Comparison of ENCODE assay signal across 8 cellular contexts in the genomic region with DNA sequence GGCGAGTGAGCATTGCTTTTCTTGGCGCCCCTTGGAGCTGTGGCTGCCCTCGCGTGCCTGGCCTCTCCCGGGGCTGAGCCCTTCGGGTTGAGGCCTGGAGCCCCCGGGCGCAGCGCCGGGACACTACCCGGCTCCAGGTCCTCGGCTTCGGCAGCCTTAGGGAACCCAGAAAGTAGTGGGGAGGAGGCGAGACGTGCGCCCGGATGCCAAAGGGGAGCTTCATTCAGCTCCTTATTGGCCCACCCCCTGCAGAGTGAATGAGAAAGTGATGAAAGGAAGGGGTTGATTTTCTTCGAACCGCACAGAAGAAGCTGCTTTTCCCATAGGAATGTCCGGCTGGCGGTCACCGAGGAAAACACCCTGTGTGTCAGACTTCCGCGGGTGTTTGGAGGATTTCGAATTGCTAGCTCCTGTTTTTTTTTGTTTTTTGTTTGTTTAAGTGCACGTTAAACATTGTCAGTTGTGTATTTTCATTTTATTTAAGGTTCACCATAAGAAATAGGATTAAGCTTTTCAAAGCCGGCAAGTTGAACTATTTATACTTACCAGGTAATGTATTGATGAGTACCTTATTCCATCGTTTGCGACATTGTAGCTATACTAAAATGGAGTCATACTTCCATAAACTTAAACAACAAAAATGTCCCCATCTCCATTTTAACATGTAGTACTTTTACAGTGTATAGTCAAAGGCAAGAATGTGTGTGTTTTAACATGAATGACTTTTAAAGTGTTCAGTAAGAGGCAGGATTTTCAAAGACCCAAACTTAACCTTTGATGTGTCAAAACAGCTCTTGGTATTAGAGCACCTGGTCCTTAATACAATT. TPM values are rescaled to one million over a fixed set of nuclear protein-coding genes. Genes with fewer than 3 reads are reported as not detected.
DNase-seq lines count a peak whose midpoint lies in the region; ATAC-seq, FAIRE-seq and TF ChIP-seq lines count a peak whose summit lies in the region.

No MANE protein-coding gene starts in this region.

- TF ChIP-seq CTCF in NB4 (IDR thresholded peaks at IDR 0.05; ENCODE audit: low read depth, low read length): no peak
- TF ChIP-seq CTCF in glutamatergic neuron (IDR thresholded peaks at IDR 0.05; ENCODE audit: partially characterized antibody, unreplicated experiment): no peak
- no peak for TF ChIP-seq CTCF in pancreas (IDR thresholded peaks at IDR 0.05)

- peak overlapping the region; percentile 100 for H3K27ac Mint-ChIP-seq in activated CD4-positive, alpha-beta T cell treated with anti-CD3 and anti-CD28 coated beads, Interleukin-2, amount 10 ng/mL, durations not matched to agents 7 days and 5 days
- H3K27ac Mint-ChIP-seq in activated naive CD4-positive, alpha-beta T cell treated with anti-CD3 and anti-CD28 coated beads, Interleukin-2, amount 10 ng/mL, durations not matched to agents 7 days and 5 days: peak overlapping the region; percentile 99
- H3K27ac Mint-ChIP-seq in glutamatergic neuron (ENCODE audit: unreplicated experiment): peak overlapping the region; percentile 100

- H3K36me3 Mint-ChIP-seq in activated CD4-positive, alpha-beta T cell treated with anti-CD3 and anti-CD28 coated beads, Interleukin-2, amount 10 ng/mL, durations not matched to agents 7 days and 5 days (ENCODE audit: low read depth): peaks cover 35% of the 10 kb centered on the region
- peaks cover 39% of the 10 kb centered on the region for H3K36me3 Mint-ChIP-seq in activated naive CD4-positive, alpha-beta T cell treated with anti-CD3 and anti-CD28 coated beads, Interleukin-2, amount 10 ng/mL, durations not matched to agents 7 days and 5 days
- H3K36me3 Mint-ChIP-seq in glutamatergic neuron (ENCODE audit: unreplicated experiment): peaks cover 9% of the 10 kb centered on the region

- no peak for FAIRE-seq in pancreas (lab: Jason Lieb, UNC)

- H3K4me3 Mint-ChIP-seq in activated CD4-positive, alpha-beta T cell treated with anti-CD3 and anti-CD28 coated beads, Interleukin-2, amount 10 ng/mL, durations not matched to agents 7 days and 5 days: peak overlapping the region; percentile 95
- peak overlapping the region; percentile 83 for H3K4me3 Mint-ChIP-seq in activated naive CD4-positive, alpha-beta T cell treated with anti-CD3 and anti-CD28 coated beads, Interleukin-2, amount 10 ng/mL, durations not matched to agents 7 days and 5 days
- peak overlapping the region; percentile 96 for H3K4me3 Mint-ChIP-seq in glutamatergic neuron (ENCODE audit: unreplicated experiment)

- H3K27me3 ChIP-seq in pancreas: no peaks in the 10 kb centered on the region

- peak; percentile 17 for ATAC-seq in HG02571 (IDR thresholded peaks at IDR 0.05; ENCODE audit: unreplicated experiment)
- ATAC-seq in pancreas: peak; percentile 18 to 40 (median 32)

- H3K4me1 Mint-ChIP-seq in activated CD4-positive, alpha-beta T cell treated with anti-CD3 and anti-CD28 coated beads, Interleukin-2, amount 10 ng/mL, durations not matched to agents 7 days and 5 days: peaks cover 38% of the 10 kb centered on the region
- H3K4me1 Mint-ChIP-seq in activated naive CD4-positive, alpha-beta T cell treated with anti-CD3 and anti-CD28 coated beads, Interleukin-2, amount 10 ng/mL, durations not matched to agents 7 days and 5 days: peaks cover 41% of the 10 kb centered on the region
- H3K4me1 Mint-ChIP-seq in glutamatergic neuron (ENCODE audit: low read depth, unreplicated experiment): peaks cover 18% of the 10 kb centered on the region

- 1% methylated on average over 29 of the region's 29 CpGs for WGBS in pancreas, 2 donors

- peak; percentile 51 for DNase-seq in activated CD4-positive, alpha-beta T cell treated with anti-CD3 and anti-CD28 coated beads, Interleukin-2, amount 10 ng/mL, durations not matched to agents 7 days and 5 days
- DNase-seq in activated CD4-positive, alpha-beta T cell treated with anti-CD3 and anti-CD28 coated beads, Interleukin-2, amount 50 U/mL, for 1 hour: no peak
- DNase-seq in NB4 (ENCODE audit: low read depth): no peak
- DNase-seq in activated naive CD4-positive, alpha-beta T cell treated with anti-CD3 and anti-CD28 coated beads, Interleukin-2, amount 10 ng/mL, durations not matched to agents 7 days and 5 days: peak; percentile 63
- DNase-seq in glutamatergic neuron: peak; percentile 59
- peak in 3 of 6 donors; percentile 63 to 80 (median 72) for DNase-seq in pancreas
- no peak for DNase-seq in putamen (ENCODE audit: low spot score)

- no peak for TF ChIP-seq POLR2A in NB4 (IDR thresholded peaks at IDR 0.05; ENCODE audit: extremely low read depth, insufficient read length)

- H3K9me3 Mint-ChIP-seq in activated CD4-positive, alpha-beta T cell treated with anti-CD3 and anti-CD28 coated beads, Interleukin-2, amount 10 ng/mL, durations not matched to agents 7 days and 5 days: no peaks in the 10 kb centered on the region
- H3K9me3 Mint-ChIP-seq in activated naive CD4-positive, alpha-beta T cell treated with anti-CD3 and anti-CD28 coated beads, Interleukin-2, amount 10 ng/mL, durations not matched to agents 7 days and 5 days: no peaks in the 10 kb centered on the region
- peaks cover 23% of the 10 kb centered on the region for H3K9me3 Mint-ChIP-seq in glutamatergic neuron (ENCODE audit: unreplicated experiment)

- H3K36me3 ChIP-seq in pancreas: peaks cover 7 to 24% (median 18%) of the 10 kb centered on the region in 3 donors

- peaks cover 3% of the 10 kb centered on the region for H3K27me3 Mint-ChIP-seq in activated CD4-positive, alpha-beta T cell treated with anti-CD3 and anti-CD28 coated beads, Interleukin-2, amount 10 ng/mL, durations not matched to agents 7 days and 5 days
- peaks cover 9% of the 10 kb centered on the region for H3K27me3 Mint-ChIP-seq in activated naive CD4-positive, alpha-beta T cell treated with anti-CD3 and anti-CD28 coated beads, Interleukin-2, amount 10 ng/mL, durations not matched to agents 7 days and 5 days
- peaks cover 15% of the 10 kb centered on the region for H3K27me3 Mint-ChIP-seq in glutamatergic neuron (ENCODE audit: unreplicated experiment)

- POLR2A ChIA-PET in activated CD4-positive, alpha-beta T cell treated with anti-CD3 and anti-CD28 coated beads, Interleukin-2, amount 10 ng/mL, durations not matched to agents 7 days and 5 days (lab: Charles Lee): interaction anchor here (0.5 to 2.9 kb wide), 18 partner anchors 7 to 1514 kb away, joined by 3 to 22 read pairs (median 4); partner anchors contain the start of genes CTR9, USP47 and ZBED5

- H3K9me3 ChIP-seq in pancreas: no peaks in the 10 kb centered on the region

- peak overlapping the region; percentile 89 to 100 (median 96) for H3K27ac ChIP-seq in pancreas

- CTCF ChIA-PET in activated CD4-positive, alpha-beta T cell treated with anti-CD3 and anti-CD28 coated beads, Interleukin-2, amount 10 ng/mL, durations not matched to agents 7 days and 5 days (lab: Charles Lee): interaction anchor here (0.8 to 3.2 kb wide), 9 partner anchors 9 to 362 kb away, joined by 3 to 28 read pairs (median 4); partner anchors contain the start of gene ZBED5
- CTCF ChIA-PET in activated naive CD4-positive, alpha-beta T cell treated with anti-CD3 and anti-CD28 coated beads, Interleukin-2, amount 10 ng/mL, durations not matched to agents 7 days and 5 days (lab: Charles Lee): interaction anchor here (0.7 to 1.4 kb wide), 9 partner anchors 17 to 219 kb away, joined by 3 to 7 read pairs (median 3); partner anchors contain the start of gene ZBED5

- H3K4me1 ChIP-seq in pancreas: peaks cover 22 to 32% (median 25%) of the 10 kb centered on the region in 3 donors

- H3K4me3 ChIP-seq in NB4 (ENCODE audit: low read depth, low read length) (peak overlapping the region; percentile 78), pancreas (peak overlapping the region; percentile 42 to 100 (median 72))

- intact Hi-C loops in pancreas (cut with DNase I): no loop called here

RNA-seq across cellular contexts. Expression of gene EIF4G2, which starts 0.9 kb away (rescaled TPM):
- 100 to 1,000 TPM; 650 to 817 TPM for total RNA-seq in activated CD4-positive, alpha-beta T cell treated with anti-CD3 and anti-CD28 coated beads, Interleukin-2, amount 10 ng/mL, durations not matched to agents 7 days and 5 days
- 1,663 TPM for total RNA-seq in glutamatergic neuron (ENCODE audit: unreplicated experiment)
- total RNA-seq in pancreas: 100 to 1,000 TPM; 288 to 475 (median 332) TPM
- 100 to 1,000 TPM in 1 of 2 donors, 10 to 100 TPM in 1; 88.6 to 191 TPM for polyA plus RNA-seq in pancreas

RNA-seq across cellular contexts. Expression of gene ZBED5, which starts 48.3 kb away (rescaled TPM):
- 10 to 100 TPM; 57.1 to 57.5 TPM for total RNA-seq in activated CD4-positive, alpha-beta T cell treated with anti-CD3 and anti-CD28 coated beads, Interleukin-2, amount 10 ng/mL, durations not matched to agents 7 days and 5 days
- total RNA-seq in glutamatergic neuron (ENCODE audit: unreplicated experiment) (83.4 TPM), pancreas (10 to 100 TPM; 12.1 to 29.1 (median 17.6) TPM)
- polyA plus RNA-seq in pancreas: 10 to 100 TPM; 25.5 to 49.3 TPM

RNA-seq across cellular contexts. Expression of gene CTR9, which starts 58.5 kb away (rescaled TPM):
- 10 to 100 TPM; 45.3 to 47.0 TPM for total RNA-seq in activated CD4-positive, alpha-beta T cell treated with anti-CD3 and anti-CD28 coated beads, Interleukin-2, amount 10 ng/mL, durations not matched to agents 7 days and 5 days
- 32.7 TPM for total RNA-seq in glutamatergic neuron (ENCODE audit: unreplicated experiment)
- 10 to 100 TPM in 5 of 6 donors, 1 to 10 TPM in 1; 7.7 to 15.8 (median 13.2) TPM for total RNA-seq in pancreas
- 10 to 100 TPM in 1 of 2 donors, 1 to 10 TPM in 1; 6.8 to 12.2 TPM for polyA plus RNA-seq in pancreas

Comparison
In these comparisons a context has a peak if more than half of its experiments do, and no peak if none do; other contexts are left out.
1. DNase-seq: peak in activated CD4-positive, alpha-beta T cell treated with anti-CD3 and anti-CD28 coated beads, Interleukin-2, amount 10 ng/mL, durations not matched to agents 7 days and 5 days (single experiment), activated naive CD4-positive, alpha-beta T cell treated with anti-CD3 and anti-CD28 coated beads, Interleukin-2, amount 10 ng/mL, durations not matched to agents 7 days and 5 days (single experiment) and glutamatergic neuron (single experiment); none in activated CD4-positive, alpha-beta T cell treated with anti-CD3 and anti-CD28 coated beads, Interleukin-2, amount 50 U/mL, for 1 hour (single experiment), NB4 (single experiment) and putamen (single experiment).
2. Peak in every context shown above with its lines, with median percentiles within 50 percentile points of each other: H3K27ac Mint-ChIP-seq and H3K4me3 Mint-ChIP-seq.